ENCODE assay signal across 20 cellular contexts in genomic region chr5:149298857-149299404, GRCh38. TPM values are rescaled to one million over a fixed set of nuclear protein-coding genes. Genes with fewer than 3 reads are reported as not detected.
A peak's percentile ranks its signal among the peaks of the same experiment; 100 is the strongest.
DNase-seq lines count a peak whose midpoint lies in the region; ATAC-seq, FAIRE-seq and TF ChIP-seq lines count a peak whose summit lies in the region.
"Had no signal": no experiment of that assay in that cellular context is flagged by ENCODE, and none has a peak within 500 bp of the region (broad histone marks: within the 10 kb centered on the region; RNA-seq: fewer than 3 reads in every experiment).

No MANE protein-coding gene starts in this region.

- no peaks in the 10 kb centered on the region for H4K20me1 ChIP-seq in HepG2 (ENCODE audit: insufficient read depth, low read length)

- BruUV-seq in HepG2 (replicated peaks; lab: Mats Ljungman, UMichigan), result no TSS peak

- TF ChIP-seq POLR2A in adrenal gland (IDR thresholded peaks at IDR 0.05) (no peak), HepG2 (IDR thresholded peaks at IDR 0.05; ENCODE audit: insufficient read depth in 1 of 2, low read depth in 2 of 2, low read length in 2 of 2) (no peak)

- peak overlapping the region; percentile 65 for H2AFZ ChIP-seq in HepG2 (ENCODE audit: low read length)

- TF ChIP-seq EP300 in HepG2 (IDR thresholded peaks at IDR 0.05; ENCODE audit: low read depth in 2 of 2, low read length in 2 of 2), result no peak
- no peak for TF ChIP-seq EP300 in HepG2 (CRISPR knock-in tag; IDR thresholded peaks at IDR 0.05; ENCODE audit: borderline replicate concordance)

- whole genome bisulfite sequencing in adrenal gland, 4 donors, result 45 to 72% (median 55%) methylated on average over 3 to 10 of the region's 10 CpGs
- WGBS in HepG2 (ENCODE audit: low lambda C conversion rate), result 41% methylated on average over 5 of the region's 10 CpGs
- WGBS in thymus, result 13% methylated on average over 10 of the region's 10 CpGs

- no peak for TF ChIP-seq CTCF in adrenal gland (IDR thresholded peaks at IDR 0.05)
- no peak for TF ChIP-seq CTCF in HepG2 (CRISPR knock-in tag; IDR thresholded peaks at IDR 0.05)

- H3K4me3 Mint-ChIP-seq in activated T-helper 2 cell treated with anti-CD3 and anti-CD28 coated beads, Interferon-gamma antibody, Interleukin-2, Interleukin-4, amounts not matched to agents 10 μg/mL and 5 μg/mL and 100 μg/mL, durations not matched to agents 14 hours and 24 hours and 36 hours (ENCODE audit: low read depth), result no peak overlapping the region
- H3K4me3 Mint-ChIP-seq in CD8-positive, alpha-beta memory T cell, result no peak overlapping the region
- H3K4me3 Mint-ChIP-seq: stimulated activated naive B cell treated with anti-CD40 and anti-IgM and Interleukin-4, amounts not matched to agents 10 μg/mL and 1 μg/mL and 100 μg/mL, for 72 hours had no signal

- in situ Hi-C loops in HepG2 (cut with HindIII; ENCODE audit: extremely low pct_ligation_motif_present, low pct_unique_long_range_greater_than_20kb), result no loop called here

- no peak overlapping the region for H3K27ac Mint-ChIP-seq in activated T-helper 2 cell treated with anti-CD3 and anti-CD28 coated beads, Interferon-gamma antibody, Interleukin-2, Interleukin-4, amounts not matched to agents 10 μg/mL and 5 μg/mL and 100 μg/mL, durations not matched to agents 14 hours and 24 hours and 36 hours
- no peak overlapping the region for H3K27ac Mint-ChIP-seq in CD8-positive, alpha-beta memory T cell
- H3K27ac Mint-ChIP-seq: stimulated activated naive B cell treated with anti-CD40 and anti-IgM and Interleukin-4, amounts not matched to agents 10 μg/mL and 1 μg/mL and 100 μg/mL, for 72 hours had no signal

- no peaks in the 10 kb centered on the region for H3K9me3 Mint-ChIP-seq in activated T-helper 2 cell treated with anti-CD3 and anti-CD28 coated beads, Interferon-gamma antibody, Interleukin-2, Interleukin-4, amounts not matched to agents 10 μg/mL and 5 μg/mL and 100 μg/mL, durations not matched to agents 14 hours and 24 hours and 36 hours
- no peaks in the 10 kb centered on the region for H3K9me3 Mint-ChIP-seq in CD8-positive, alpha-beta memory T cell
- H3K9me3 Mint-ChIP-seq: stimulated activated naive B cell treated with anti-CD40 and anti-IgM and Interleukin-4, amounts not matched to agents 10 μg/mL and 1 μg/mL and 100 μg/mL, for 72 hours had no signal

- DNase-seq in adrenal gland (peak in 4 of 7 donors; percentile 32 to 68 (median 46)), HepG2 (ENCODE audit: low spot score) (no peak)
- DNase-seq in activated T-helper 2 cell treated with anti-CD3 and anti-CD28 coated beads, Interferon-gamma antibody, Interleukin-2, Interleukin-4, amounts not matched to agents 10 μg/mL and 5 μg/mL and 100 μg/mL, durations not matched to agents 14 hours and 24 hours and 36 hours (ENCODE audit: low spot score), result no peak
- DNase-seq in CD8-positive, alpha-beta memory T cell, result no peak
- DNase-seq: activated CD4-positive, alpha-beta T cell treated with anti-CD3 and anti-CD28 coated beads, Interleukin-2, amount 50 U/mL, for 1 hour; activated T-cell treated with anti-CD3 and anti-CD28 coated beads, Interleukin-2, amount 50 U/mL, for 1 hour; central memory CD4-positive, alpha-beta T cell; DMS153; foreskin melanocyte; NCI-H187 treated with DMSO at 0.1 percent for 48 hours; NCI-H510A; nucleus accumbens; SJCRH30; small intestine; stimulated activated naive B cell treated with anti-CD40 and anti-IgM and Interleukin-4, amounts not matched to agents 10 μg/mL and 1 μg/mL and 100 μg/mL, for 72 hours; T1000 had no signal

- H3K4me3 ChIP-seq in adrenal gland (no peak overlapping the region), HepG2 (replicated peaks in 1 of 3; ENCODE audit: insufficient read depth in 1 of 3, low read depth in 2 of 3, low read length in 3 of 3) (peak overlapping the region in 1 of 3 experiments; percentile 39; a peak in 1 of 6 replicates), thymus (ENCODE audit: low read length) (no peak overlapping the region)
- H3K4me3 ChIP-seq in CD8-positive, alpha-beta memory T cell (ENCODE audit: low read length), result no peak overlapping the region
- H3K4me3 ChIP-seq: SJCRH30 had no signal

- intact Hi-C loops in adrenal gland (cut with DNase I) (no loop called here), HepG2 (cut with micrococcal nuclease; ENCODE audit: unreplicated experiment) (no loop called here)
- intact Hi-C loops in activated T-helper 2 cell treated with anti-CD3 and anti-CD28 coated beads, Interferon-gamma antibody, Interleukin-2, Interleukin-4, amounts not matched to agents 10 μg/mL and 5 μg/mL and 100 μg/mL, durations not matched to agents 14 hours and 24 hours and 36 hours (cut with micrococcal nuclease), result no loop called here

- H3K4me1 Mint-ChIP-seq in activated T-helper 2 cell treated with anti-CD3 and anti-CD28 coated beads, Interferon-gamma antibody, Interleukin-2, Interleukin-4, amounts not matched to agents 10 μg/mL and 5 μg/mL and 100 μg/mL, durations not matched to agents 14 hours and 24 hours and 36 hours (ENCODE audit: low read depth), result no peaks in the 10 kb centered on the region
- H3K4me1 Mint-ChIP-seq in CD8-positive, alpha-beta memory T cell, result peaks cover 0 to 7% (median 5%) of the 10 kb centered on the region in 3 donors

- H3K27me3 ChIP-seq in adrenal gland (no peaks in the 10 kb centered on the region), HepG2 (ENCODE audit: control insufficient read depth in 1 of 2, insufficient read depth in 2 of 2, low read length in 2 of 2) (no peaks in the 10 kb centered on the region), thymus (ENCODE audit: control insufficient read depth, insufficient read depth) (no peaks in the 10 kb centered on the region)
- H3K27me3 ChIP-seq in CD8-positive, alpha-beta memory T cell (ENCODE audit: insufficient read depth, low read length, poor library complexity, severe bottlenecking), result no peaks in the 10 kb centered on the region

- no peaks in the 10 kb centered on the region for H3K4me1 ChIP-seq in adrenal gland (replicated peaks in 1 of 2)
- H3K4me1 ChIP-seq in HepG2 (ENCODE audit: insufficient read depth, low read length), result peaks cover 27% of the 10 kb centered on the region
- H3K4me1 ChIP-seq in thymus (ENCODE audit: control insufficient read depth, insufficient read depth, low read length), result peaks cover 6% of the 10 kb centered on the region
- H3K4me1 ChIP-seq in CD8-positive, alpha-beta memory T cell (ENCODE audit: insufficient read depth, low read length), result peaks cover 44% of the 10 kb centered on the region
- H3K4me1 ChIP-seq: SJCRH30 had no signal

- no peaks in the 10 kb centered on the region for H3K9me3 ChIP-seq in adrenal gland (replicated peaks in 1 of 3)
- no peaks in the 10 kb centered on the region for H3K9me3 ChIP-seq in HepG2 (ENCODE audit: low read length)
- no peaks in the 10 kb centered on the region for H3K9me3 ChIP-seq in thymus (ENCODE audit: control insufficient read depth)
- H3K9me3 ChIP-seq in CD8-positive, alpha-beta memory T cell (ENCODE audit: low read length), result no peaks in the 10 kb centered on the region
- H3K9me3 ChIP-seq: SJCRH30 had no signal

- no peak overlapping the region for H3K9ac ChIP-seq in HepG2 (ENCODE audit: insufficient read depth, low read depth, low read length)

- H3K36me3 ChIP-seq in adrenal gland (replicated peaks in 1 of 2) (no peaks in the 10 kb centered on the region), HepG2 (replicated peaks in 1 of 2; ENCODE audit: control insufficient read depth in 1 of 2, insufficient read depth in 2 of 2, low read length in 2 of 2) (no peaks in the 10 kb centered on the region), thymus (ENCODE audit: control insufficient read depth, insufficient read depth) (no peaks in the 10 kb centered on the region)
- no peaks in the 10 kb centered on the region for H3K36me3 ChIP-seq in CD8-positive, alpha-beta memory T cell (ENCODE audit: insufficient read depth, low read length)
- H3K36me3 ChIP-seq: SJCRH30 had no signal

- no peak for TF ChIP-seq RAD21 in HepG2 (CRISPR knock-in tag; IDR thresholded peaks at IDR 0.05)

- CTCF ChIA-PET in HepG2 (lab: Yijun Ruan, JAX; ENCODE audit: low intra/inter-chr PET ratio, low total read pairs), result no interaction called here
- CTCF ChIA-PET in CD8-positive, alpha-beta memory T cell (lab: Charles Lee), result interaction anchor here (0.8 to 1.8 kb wide), 3 partner anchors 18 to 158 kb away, joined by 3 to 5 read pairs (median 3); partner anchors contain the start of gene ABLIM3

- peaks cover 12% of the 10 kb centered on the region for H3K27me3 Mint-ChIP-seq in activated T-helper 2 cell treated with anti-CD3 and anti-CD28 coated beads, Interferon-gamma antibody, Interleukin-2, Interleukin-4, amounts not matched to agents 10 μg/mL and 5 μg/mL and 100 μg/mL, durations not matched to agents 14 hours and 24 hours and 36 hours (ENCODE audit: low read depth)
- peaks cover 14 to 32% of the 10 kb centered on the region in 2 donors for H3K27me3 Mint-ChIP-seq in CD8-positive, alpha-beta memory T cell

- ATAC-seq in GM21825 (IDR thresholded peaks at IDR 0.05; ENCODE audit: unreplicated experiment) (peak; percentile 46), HepG2 (peak; percentile 70), GM18498 (IDR thresholded peaks at IDR 0.05; ENCODE audit: unreplicated experiment) (no peak)
- ATAC-seq: stimulated activated naive B cell treated with anti-CD40 and anti-IgM and Interleukin-4, amounts not matched to agents 10 μg/mL and 1 μg/mL and 100 μg/mL, for 72 hours had no signal

- H3K79me2 ChIP-seq in HepG2 (ENCODE audit: insufficient read depth, low read length), result no peaks in the 10 kb centered on the region

- POLR2A ChIA-PET in HepG2 (lab: Yijun Ruan, JAX), result interaction anchor here (0.9 to 1.8 kb wide), 3 partner anchors 22 to 46 kb away, joined by 4 to 11 read pairs (median 4); partner anchors contain the start of genes AFAP1L1 and GRPEL2
- POLR2A ChIA-PET in CD8-positive, alpha-beta memory T cell (lab: Charles Lee), result no interaction called here

- FAIRE-seq in HepG2 (lab: Jason Lieb, UNC), result no peak
- FAIRE-seq: HTR-8/SVneo, small intestine had no signal

- peak overlapping the region; percentile 59 for H3K4me2 ChIP-seq in HepG2 (ENCODE audit: low read depth, low read length)

- no peaks in the 10 kb centered on the region for H3K36me3 Mint-ChIP-seq in activated T-helper 2 cell treated with anti-CD3 and anti-CD28 coated beads, Interferon-gamma antibody, Interleukin-2, Interleukin-4, amounts not matched to agents 10 μg/mL and 5 μg/mL and 100 μg/mL, durations not matched to agents 14 hours and 24 hours and 36 hours (ENCODE audit: low read depth)
- H3K36me3 Mint-ChIP-seq in CD8-positive, alpha-beta memory T cell, result no peaks in the 10 kb centered on the region
- H3K36me3 Mint-ChIP-seq: stimulated activated naive B cell treated with anti-CD40 and anti-IgM and Interleukin-4, amounts not matched to agents 10 μg/mL and 1 μg/mL and 100 μg/mL, for 72 hours had no signal

- peak overlapping the region in 2 of 5 donors; percentile 19 to 82 for H3K27ac ChIP-seq in adrenal gland
- H3K27ac ChIP-seq in HepG2 (ENCODE audit: extremely low read length, insufficient read depth, low read length), result peak overlapping the region; percentile 31
- peak overlapping the region; percentile 15 for H3K27ac ChIP-seq in thymus (ENCODE audit: low read depth)
- H3K27ac ChIP-seq in CD8-positive, alpha-beta memory T cell (ENCODE audit: low read depth, low read length), result no peak overlapping the region
- H3K27ac ChIP-seq: SJCRH30 had no signal

RNA-seq across cellular contexts. Expression of gene AFAP1L1, which starts 27.3 kb away (rescaled TPM):
- total RNA-seq in adrenal gland (10 to 100 TPM in 3 of 8 donors, 1 to 10 TPM in 5; 6.2 to 13.4 (median 9.7) TPM), HepG2 (2016; rRNA removed; fragmentation: Illumina TruSeq; extraction: Trizol) (0.38 and 0.66 TPM in 2 replicates)
- polyA plus RNA-seq in adrenal gland (10 to 100 TPM in 1 of 3 donors, 1 to 10 TPM in 2; 4.3 to 13.4 (median 5.2) TPM), HepG2 (2011; rRNA removed) (0.67 and 1.0 TPM in 2 replicates), thymus (12.6 TPM)
- not detected in 2 replicates for total RNA-seq in HepG2 (2016; cell fraction: cytosol; rRNA removed; fragmentation: Illumina TruSeq; extraction: Trizol; ENCODE audit: low read depth)
- total RNA-seq in HepG2 (2016; cell fraction: insoluble cytoplasmic fraction; rRNA removed; fragmentation: Illumina TruSeq; extraction: Trizol), result 0.41 and 0.86 TPM in 2 replicates
- total RNA-seq in HepG2 (2016; cell fraction: membrane; rRNA removed; fragmentation: Illumina TruSeq; extraction: Trizol), result 0.22 and 0.34 TPM in 2 replicates
- total RNA-seq in HepG2 (2016; cell fraction: nucleus; rRNA removed; fragmentation: Illumina TruSeq; extraction: Trizol), result 0.25 and 0.40 TPM in 2 replicates
- polyA plus RNA-seq in HepG2 (2011; cell fraction: cytosol; rRNA removed), result 0.63 and 0.81 TPM in 2 replicates
- polyA plus RNA-seq in HepG2 (2011; cell fraction: nucleus; rRNA removed), result 0.59 and 0.85 TPM in 2 replicates
- 1.0 and 1.6 TPM in 2 replicates for polyA plus RNA-seq in HepG2 (2012)
- polyA plus RNA-seq in HepG2 (2016; cell fraction: cytosol; fragmentation: Illumina TruSeq; extraction: Trizol; ENCODE audit: low read depth), result 0.14 and 0.25 TPM in 2 replicates
- polyA plus RNA-seq in HepG2 (2016; cell fraction: insoluble cytoplasmic fraction; fragmentation: Illumina TruSeq; extraction: Trizol; ENCODE audit: low read depth), result 0.37 and 0.84 TPM in 2 replicates
- polyA plus RNA-seq in HepG2 (2016; cell fraction: membrane; fragmentation: Illumina TruSeq; extraction: Trizol; ENCODE audit: low read depth), result 0.24 and 0.26 TPM in 2 replicates
- 0.23 and 0.61 TPM in 2 replicates for polyA plus RNA-seq in HepG2 (2016; cell fraction: nucleus; fragmentation: Illumina TruSeq; extraction: Trizol; ENCODE audit: insufficient read depth, low read depth)
- 1.3 and 2.6 TPM in 2 replicates for polyA minus RNA-seq in HepG2 (2011; rRNA and poly(A)+ RNA removed; ENCODE audit: low replicate concordance)
- polyA minus RNA-seq in HepG2 (2011; cell fraction: cytosol; rRNA and poly(A)+ RNA removed), result 0.18 and 0.49 TPM in 2 replicates
- polyA minus RNA-seq in HepG2 (2011; cell fraction: nucleus; rRNA and poly(A)+ RNA removed), result 0.50 and 0.90 TPM in 2 replicates
- not detected in 2 replicates for total RNA-seq in activated T-helper 2 cell treated with anti-CD3 and anti-CD28 coated beads, Interferon-gamma antibody, Interleukin-2, Interleukin-4, amounts not matched to agents 10 μg/mL and 5 μg/mL and 100 μg/mL, durations not matched to agents 14 hours and 24 hours and 36 hours
- under 1 TPM in 1 of 2 experiments, not detected in 1; 0.18 TPM for total RNA-seq in CD8-positive, alpha-beta memory T cell
- polyA plus RNA-seq in CD8-positive, alpha-beta memory T cell, result not detected

RNA-seq across cellular contexts. Expression of gene GRPEL2, which starts 46.4 kb away (rescaled TPM):
- total RNA-seq in adrenal gland, result 10 to 100 TPM in 6 of 8 donors, 1 to 10 TPM in 2; 7.5 to 17.4 (median 13.0) TPM
- 1 to 10 TPM; 3.9 to 9.0 (median 7.6) TPM for polyA plus RNA-seq in adrenal gland
- total RNA-seq in HepG2 (2016; rRNA removed; fragmentation: Illumina TruSeq; extraction: Trizol), result 16.6 and 28.4 TPM in 2 replicates
- 1.7 and 2.2 TPM in 2 replicates for total RNA-seq in HepG2 (2016; cell fraction: cytosol; rRNA removed; fragmentation: Illumina TruSeq; extraction: Trizol; ENCODE audit: low read depth)
- 17.2 and 31.8 TPM in 2 replicates for total RNA-seq in HepG2 (2016; cell fraction: insoluble cytoplasmic fraction; rRNA removed; fragmentation: Illumina TruSeq; extraction: Trizol)
- 9.3 and 10.1 TPM in 2 replicates for total RNA-seq in HepG2 (2016; cell fraction: membrane; rRNA removed; fragmentation: Illumina TruSeq; extraction: Trizol)
- total RNA-seq in HepG2 (2016; cell fraction: nucleus; rRNA removed; fragmentation: Illumina TruSeq; extraction: Trizol), result 10.1 and 11.9 TPM in 2 replicates
- 9.3 and 13.1 TPM in 2 replicates for polyA plus RNA-seq in HepG2 (2011; rRNA removed)
- 5.4 and 8.7 TPM in 2 replicates for polyA plus RNA-seq in HepG2 (2011; cell fraction: cytosol; rRNA removed)
- polyA plus RNA-seq in HepG2 (2011; cell fraction: nucleus; rRNA removed), result 4.4 and 7.1 TPM in 2 replicates
- polyA plus RNA-seq in HepG2 (2012), result 8.8 and 8.9 TPM in 2 replicates
- 0.66 and 0.72 TPM in 2 replicates for polyA plus RNA-seq in HepG2 (2016; cell fraction: cytosol; fragmentation: Illumina TruSeq; extraction: Trizol; ENCODE audit: low read depth)
- 14.1 and 15.7 TPM in 2 replicates for polyA plus RNA-seq in HepG2 (2016; cell fraction: insoluble cytoplasmic fraction; fragmentation: Illumina TruSeq; extraction: Trizol; ENCODE audit: low read depth)
- 3.1 and 3.3 TPM in 2 replicates for polyA plus RNA-seq in HepG2 (2016; cell fraction: membrane; fragmentation: Illumina TruSeq; extraction: Trizol; ENCODE audit: low read depth)
- 15.5 and 16.9 TPM in 2 replicates for polyA plus RNA-seq in HepG2 (2016; cell fraction: nucleus; fragmentation: Illumina TruSeq; extraction: Trizol; ENCODE audit: insufficient read depth, low read depth)
- 26.1 and 28.0 TPM in 2 replicates for polyA minus RNA-seq in HepG2 (2011; rRNA and poly(A)+ RNA removed; ENCODE audit: low replicate concordance)
- 20.0 and 22.1 TPM in 2 replicates for polyA minus RNA-seq in HepG2 (2011; cell fraction: cytosol; rRNA and poly(A)+ RNA removed)
- polyA minus RNA-seq in HepG2 (2011; cell fraction: nucleus; rRNA and poly(A)+ RNA removed), result 12.6 and 15.0 TPM in 2 replicates
- 9.5 TPM for polyA plus RNA-seq in thymus
- total RNA-seq in activated T-helper 2 cell treated with anti-CD3 and anti-CD28 coated beads, Interferon-gamma antibody, Interleukin-2, Interleukin-4, amounts not matched to agents 10 μg/mL and 5 μg/mL and 100 μg/mL, durations not matched to agents 14 hours and 24 hours and 36 hours, result 22.5 TPM in 2 replicates
- 10 to 100 TPM; 33.4 to 36.5 TPM for total RNA-seq in CD8-positive, alpha-beta memory T cell
- polyA plus RNA-seq in CD8-positive, alpha-beta memory T cell, result 4.5 TPM

RNA-seq across cellular contexts. Expression of gene PCYOX1L, which starts 58.9 kb away (rescaled TPM):
- total RNA-seq in adrenal gland (10 to 100 TPM in 1 of 8 donors, 1 to 10 TPM in 7; 4.7 to 15.9 (median 7.8) TPM), HepG2 (2016; rRNA removed; fragmentation: Illumina TruSeq; extraction: Trizol) (0.24 and 1.00 TPM in 2 replicates)
- polyA plus RNA-seq in adrenal gland (10 to 100 TPM; 12.3 to 15.4 (median 15.0) TPM), HepG2 (2011; rRNA removed) (3.7 and 5.6 TPM in 2 replicates), thymus (19.7 TPM)
- 0.10 and 0.26 TPM in 2 replicates for total RNA-seq in HepG2 (2016; cell fraction: cytosol; rRNA removed; fragmentation: Illumina TruSeq; extraction: Trizol; ENCODE audit: low read depth)
- 0.27 and 0.78 TPM in 2 replicates for total RNA-seq in HepG2 (2016; cell fraction: insoluble cytoplasmic fraction; rRNA removed; fragmentation: Illumina TruSeq; extraction: Trizol)
- total RNA-seq in HepG2 (2016; cell fraction: membrane; rRNA removed; fragmentation: Illumina TruSeq; extraction: Trizol), result 0.24 and 0.56 TPM in 2 replicates
- 1.0 and 1.1 TPM in 2 replicates for total RNA-seq in HepG2 (2016; cell fraction: nucleus; rRNA removed; fragmentation: Illumina TruSeq; extraction: Trizol)
- 3.7 and 4.7 TPM in 2 replicates for polyA plus RNA-seq in HepG2 (2011; cell fraction: cytosol; rRNA removed)
- polyA plus RNA-seq in HepG2 (2011; cell fraction: nucleus; rRNA removed), result 5.2 TPM in 2 replicates
- polyA plus RNA-seq in HepG2 (2012), result 3.3 and 4.0 TPM in 2 replicates
- polyA plus RNA-seq in HepG2 (2016; cell fraction: cytosol; fragmentation: Illumina TruSeq; extraction: Trizol; ENCODE audit: low read depth), result 0.16 TPM in 1 of 2 replicates, not detected in the other
- polyA plus RNA-seq in HepG2 (2016; cell fraction: insoluble cytoplasmic fraction; fragmentation: Illumina TruSeq; extraction: Trizol; ENCODE audit: low read depth), result 0.26 and 0.53 TPM in 2 replicates
- polyA plus RNA-seq in HepG2 (2016; cell fraction: membrane; fragmentation: Illumina TruSeq; extraction: Trizol; ENCODE audit: low read depth), result 0.11 and 0.14 TPM in 2 replicates
- 2.1 and 2.8 TPM in 2 replicates for polyA plus RNA-seq in HepG2 (2016; cell fraction: nucleus; fragmentation: Illumina TruSeq; extraction: Trizol; ENCODE audit: insufficient read depth, low read depth)
- polyA minus RNA-seq in HepG2 (2011; rRNA and poly(A)+ RNA removed; ENCODE audit: low replicate concordance), result 4.6 and 4.7 TPM in 2 replicates
- 1.8 and 2.4 TPM in 2 replicates for polyA minus RNA-seq in HepG2 (2011; cell fraction: cytosol; rRNA and poly(A)+ RNA removed)
- polyA minus RNA-seq in HepG2 (2011; cell fraction: nucleus; rRNA and poly(A)+ RNA removed), result 2.3 and 4.6 TPM in 2 replicates
- total RNA-seq in activated T-helper 2 cell treated with anti-CD3 and anti-CD28 coated beads, Interferon-gamma antibody, Interleukin-2, Interleukin-4, amounts not matched to agents 10 μg/mL and 5 μg/mL and 100 μg/mL, durations not matched to agents 14 hours and 24 hours and 36 hours, result 16.6 and 17.8 TPM in 2 replicates
- 10 to 100 TPM; 22.6 to 23.3 TPM for total RNA-seq in CD8-positive, alpha-beta memory T cell
- polyA plus RNA-seq in CD8-positive, alpha-beta memory T cell, result 11.9 TPM

Comparison
In these comparisons a context has a peak if more than half of its experiments do, and no peak if none do; other contexts are left out.
1. DNase-seq: peak in adrenal gland (4 of 7); none in HepG2 (single experiment), activated T-helper 2 cell treated with anti-CD3 and anti-CD28 coated beads, Interferon-gamma antibody, Interleukin-2, Interleukin-4, amounts not matched to agents 10 μg/mL and 5 μg/mL and 100 μg/mL, durations not matched to agents 14 hours and 24 hours and 36 hours (single experiment) and CD8-positive, alpha-beta memory T cell (0 of 5).